11 cellular contexts compared by ENCODE assay signal in genomic region chr20:25194333-25194972, GRCh38. TPM values are rescaled to one million over a fixed set of nuclear protein-coding genes. Genes with fewer than 3 reads are reported as not detected.
DNase-seq lines count a peak whose midpoint lies in the region; FAIRE-seq and TF ChIP-seq lines count a peak whose summit lies in the region.
"Had no signal": no experiment of that assay in that cellular context is flagged by ENCODE, and none has a peak within 500 bp of the region (broad histone marks: within the 10 kb centered on the region; RNA-seq: fewer than 3 reads in every experiment).

No MANE protein-coding gene starts in this region.

- peak overlapping the region; percentile 74 for H3K4me3 Mint-ChIP-seq in T-helper 2 cell treated with Interferon-gamma antibody and Interleukin-4, amounts not matched to agents 5 μg/mL and 100 μg/mL, for 36 hours
- peak overlapping the region; percentile 85 for H3K4me3 Mint-ChIP-seq in glutamatergic neuron (ENCODE audit: unreplicated experiment)

- H3K27me3 Mint-ChIP-seq in T-helper 2 cell treated with Interferon-gamma antibody and Interleukin-4, amounts not matched to agents 5 μg/mL and 100 μg/mL, for 36 hours (ENCODE audit: low read depth): peaks cover 9% of the 10 kb centered on the region
- peaks cover 18% of the 10 kb centered on the region for H3K27me3 Mint-ChIP-seq in glutamatergic neuron (ENCODE audit: unreplicated experiment)

- no peak for DNase-seq in T-helper 2 cell treated with Interferon-gamma antibody and Interleukin-4, amounts not matched to agents 5 μg/mL and 100 μg/mL, for 36 hours (ENCODE audit: low spot score)
- DNase-seq in T-helper 2 cell (no peak), glutamatergic neuron (no peak), HTR-8/SVneo (ENCODE audit: insufficient read length, low spot score) (no peak), 8988T (no peak)
- peak; percentile 24 for DNase-seq in stimulated activated CD8-positive, alpha-beta memory T cell treated with anti-CD3 and anti-CD28 coated beads, Interleukin-4, amount 100 ng/mL, for 48 hours
- DNase-seq in stimulated activated CD4-positive, alpha-beta T cell treated with anti-CD3 and anti-CD28 coated beads, Interleukin-15, amount 100 ng/mL, for 24 hours: no peak
- DNase-seq: activated effector memory CD4-positive, alpha-beta T cell treated with Interleukin-2 at 50 U/mL for 16 hours; NCI-H524 had no signal

- peaks cover 16% of the 10 kb centered on the region for H3K4me1 ChIP-seq in OCI-LY3 (ENCODE audit: low read length)

- no peaks in the 10 kb centered on the region for H3K9me3 Mint-ChIP-seq in T-helper 2 cell treated with Interferon-gamma antibody and Interleukin-4, amounts not matched to agents 5 μg/mL and 100 μg/mL, for 36 hours
- H3K9me3 Mint-ChIP-seq in glutamatergic neuron (ENCODE audit: unreplicated experiment): peaks cover 17% of the 10 kb centered on the region

- H3K4me1 Mint-ChIP-seq in T-helper 2 cell treated with Interferon-gamma antibody and Interleukin-4, amounts not matched to agents 5 μg/mL and 100 μg/mL, for 36 hours (ENCODE audit: low read depth): peaks cover 18% of the 10 kb centered on the region
- H3K4me1 Mint-ChIP-seq in glutamatergic neuron (ENCODE audit: low read depth, unreplicated experiment): peaks cover 19% of the 10 kb centered on the region

- H3K36me3 ChIP-seq in OCI-LY3 (replicated peaks; ENCODE audit: low read depth, low read length): peaks cover 5% of the 10 kb centered on the region
- H3K36me3 ChIP-seq: tibial nerve had no signal

- no peaks in the 10 kb centered on the region for H3K9me3 ChIP-seq in OCI-LY3 (ENCODE audit: insufficient read depth, low read length)
- H3K9me3 ChIP-seq: tibial nerve had no signal

- TF ChIP-seq CTCF in OCI-LY3 (IDR thresholded peaks at IDR 0.05; ENCODE audit: low read depth, low read length) (no peak), glutamatergic neuron (IDR thresholded peaks at IDR 0.05; ENCODE audit: partially characterized antibody, unreplicated experiment) (no peak)

- FAIRE-seq in HTR-8/SVneo (lab: Jason Lieb, UNC): no peak

- H3K9ac ChIP-seq in OCI-LY3 (ENCODE audit: low read length): no peak overlapping the region

- H3K79me2 ChIP-seq in OCI-LY3 (ENCODE audit: low read length): peaks cover 24% of the 10 kb centered on the region

- peaks cover 7% of the 10 kb centered on the region; the same call in 1 of the 2 replicates for H4K20me1 ChIP-seq in OCI-LY3 (ENCODE audit: insufficient read depth, low read length)

- H3K27ac ChIP-seq in OCI-LY3 (ENCODE audit: low read length): no peak overlapping the region

- peak overlapping the region; percentile 75 for H3K4me2 ChIP-seq in OCI-LY3 (ENCODE audit: low read length)

- H3K36me3 Mint-ChIP-seq in T-helper 2 cell treated with Interferon-gamma antibody and Interleukin-4, amounts not matched to agents 5 μg/mL and 100 μg/mL, for 36 hours (ENCODE audit: low read depth): no peaks in the 10 kb centered on the region
- no peaks in the 10 kb centered on the region for H3K36me3 Mint-ChIP-seq in glutamatergic neuron (ENCODE audit: unreplicated experiment)

- no peak overlapping the region for H2AFZ ChIP-seq in OCI-LY3 (ENCODE audit: low read depth, low read length)

- no peak overlapping the region for H3K4me3 ChIP-seq in OCI-LY3 (ENCODE audit: low read length)

- peak overlapping the region; percentile 80 for H3K27ac Mint-ChIP-seq in T-helper 2 cell treated with Interferon-gamma antibody and Interleukin-4, amounts not matched to agents 5 μg/mL and 100 μg/mL, for 36 hours
- peak overlapping the region; percentile 56 for H3K27ac Mint-ChIP-seq in glutamatergic neuron (ENCODE audit: unreplicated experiment)

- H3K27me3 ChIP-seq in OCI-LY3 (ENCODE audit: low read depth, low read length): peaks cover 19% of the 10 kb centered on the region; the same call in 1 of the 2 replicates
- H3K27me3 ChIP-seq: tibial nerve had no signal

RNA-seq across cellular contexts. Expression of gene ENTPD6, which starts 1.1 kb away (rescaled TPM):
- total RNA-seq in glutamatergic neuron (ENCODE audit: unreplicated experiment): 191 TPM

RNA-seq across cellular contexts. Expression of gene PYGB, which starts 53.4 kb away (rescaled TPM):
- 295 TPM for total RNA-seq in glutamatergic neuron (ENCODE audit: unreplicated experiment)
